Comparison of ENCODE assay signal across 1 cellular context in genomic region chr6:113287396-113287795, GRCh38.
TF ChIP-seq lines count a peak whose summit lies in the region.

No MANE protein-coding gene starts in this region.

TF ChIP-seq in GM23338, 12 proteins besides CTCF, POLR2A, EP300 and RAD21 (continued from another document):
- TF ChIP-seq REST (IDR thresholded peaks at IDR 0.05; ENCODE audit: unreplicated experiment): no peak
- no peak for TF ChIP-seq ZNF114 (CRISPR knock-in tag; IDR thresholded peaks at IDR 0.05)
- no peak for TF ChIP-seq EZH2phosphoT487 (IDR thresholded peaks at IDR 0.05; ENCODE audit: unreplicated experiment)
- no peak for TF ChIP-seq NANOG (IDR thresholded peaks at IDR 0.05; ENCODE audit: borderline replicate concordance)
- TF ChIP-seq EZH2 (IDR thresholded peaks at IDR 0.05; ENCODE audit: low read depth, unreplicated experiment): no peak
- no peak for TF ChIP-seq CREB1 (CRISPR knock-in tag; IDR thresholded peaks at IDR 0.05; ENCODE audit: low read depth)
